In genomic region chr19:45799526-45799925, GRCh38 we compare ENCODE assay signal across 7 cellular contexts. TPM values are rescaled to one million over a fixed set of nuclear protein-coding genes. Genes with fewer than 3 reads are reported as not detected.
DNase-seq lines count a peak whose midpoint lies in the region; ATAC-seq and TF ChIP-seq lines count a peak whose summit lies in the region.
"Not testable (repeated sequence)": the region's sequence is repeated elsewhere in the genome, so short reads cannot be mapped to it uniquely, and the experiment has no call there.
"Had no signal": no experiment of that assay in that cellular context is flagged by ENCODE, and none has a peak within 500 bp of the region (broad histone marks: within the 10 kb centered on the region; RNA-seq: fewer than 3 reads in every experiment).

No MANE protein-coding gene starts in this region.

- TF ChIP-seq POLR2A in prostate gland (IDR thresholded peaks at IDR 0.05): not testable (repeated sequence)

- not testable (repeated sequence) for H3K9me2 ChIP-seq in PC-3 (replicated peaks; ENCODE audit: low read length)

- not testable (repeated sequence) for H3K79me2 ChIP-seq in PC-3 (ENCODE audit: low read length)

- H3K27me3 ChIP-seq in BLaER1; PC-3 (ENCODE audit: low read length); prostate gland (replicated peaks; ENCODE audit: insufficient read depth): not testable (repeated sequence)

- H3K4me1 ChIP-seq in BLaER1: peaks cover 34% of the 10 kb centered on the region
- H3K4me1 ChIP-seq in PC-3 (ENCODE audit: insufficient read depth, low read length); prostate gland (replicated peaks): not testable (repeated sequence)

- H4K20me1 ChIP-seq in BLaER1: peaks cover 14% of the 10 kb centered on the region
- H4K20me1 ChIP-seq in PC-3 (ENCODE audit: low read length): not testable (repeated sequence)

- not testable (repeated sequence) for H3K9me3 ChIP-seq in BLaER1; PC-3 (ENCODE audit: low read length); prostate gland

- not testable (repeated sequence) for H3K4me3 ChIP-seq in BLaER1; PC-3 (ENCODE audit: low read length); epithelial cell of esophagus (ENCODE audit: low read length); prostate gland

- POLR2A ChIA-PET in PC-3 (lab: Charles Lee; ENCODE audit: unreplicated experiment): interaction anchor here (0.6 to 0.7 kb wide), 2 partner anchors 30 to 63 kb away, joined by 3 to 5 read pairs; partner anchors contain the start of gene SIX5

- 48% methylated on average over 5 of the region's 5 CpGs for WGBS in prostate gland

- H3K36me3 ChIP-seq in BLaER1; PC-3 (ENCODE audit: low read depth, low read length); prostate gland: not testable (repeated sequence)

- CTCF ChIA-PET in PC-3 (lab: Charles Lee): interaction anchor here (0.6 to 1.8 kb wide), 4 partner anchors 10 to 686 kb away, joined by 3 to 18 read pairs (median 11); partner anchors contain the start of genes DMPK and SIX5

- not testable (repeated sequence) for H3K27ac ChIP-seq in BLaER1; PC-3 (ENCODE audit: low read length)
- H3K27ac ChIP-seq in prostate gland: peak overlapping the region; percentile 2 to 11

- H3K4me2 ChIP-seq in BLaER1 (peak overlapping the region; percentile 80), PC-3 (ENCODE audit: low read length) (peak overlapping the region; percentile 47; the same call in 1 of the 2 replicates)

- not testable (repeated sequence) for H2AFZ ChIP-seq in PC-3 (ENCODE audit: low read length)

- BruUV-seq in PC-3 (replicated peaks; lab: Mats Ljungman, UMichigan): not testable (repeated sequence)

- not testable (repeated sequence) for H3F3A ChIP-seq in PC-3 (ENCODE audit: low read length, unreplicated experiment)

- not testable (repeated sequence) for DNase-seq in PC-3; prostate gland (ENCODE audit: low spot score)
- DNase-seq in epithelial cell of esophagus (ENCODE audit: low read depth): peak; percentile 39

- 0 out of 2 replicates have a peak, but pooled peaks have one; percentile 11 for ATAC-seq in PC-3

- intact Hi-C loops in PC-3 (cut with micrococcal nuclease): loop anchor here (1.0 kb wide), 2 partner anchors 18 to 29 kb away; no protein-coding TSS in a partner anchor
- intact Hi-C loops in prostate gland (cut with DNase I): loop anchor here (5.0 kb wide), 1 partner anchor 82 kb away; no protein-coding TSS in a partner anchor

- peak overlapping the region; percentile 32; the same call in 1 of the 2 replicates for H3K9ac ChIP-seq in BLaER1
- H3K9ac ChIP-seq in PC-3 (ENCODE audit: low read length): not testable (repeated sequence)

- TF ChIP-seq CTCF in PC-3 (conservative IDR thresholded peaks at IDR 0.05; ENCODE audit: low read depth, low read length); epithelial cell of esophagus (IDR thresholded peaks at IDR 0.05; ENCODE audit: insufficient read depth, low read depth, low read length, missing control alignments); prostate gland (IDR thresholded peaks at IDR 0.05): not testable (repeated sequence)

RNA-seq across cellular contexts. Expression of gene DMWD, which starts 6.9 kb away (rescaled TPM):
- total RNA-seq in PC-3 (2014; rRNA removed): 34.9 and 50.3 TPM in 2 replicates
- total RNA-seq in prostate gland: 10 to 100 TPM; 35.5 to 96.7 TPM

RNA-seq across cellular contexts. Expression of gene RSPH6A, which starts 15.6 kb away (rescaled TPM):
- total RNA-seq in PC-3 (2014; rRNA removed): 0.12 TPM in 1 of 2 replicates, not detected in the other
- total RNA-seq in prostate gland: 1 to 10 TPM in 1 of 2 donors, under 1 TPM in 1; 0.50 to 5.2 TPM
- total RNA-seq: cerebellum, G401, left cardiac atrium had no signal

RNA-seq across cellular contexts. Expression of gene DMPK, which starts 17.2 kb away (rescaled TPM):
- total RNA-seq in PC-3 (2014; rRNA removed) (18.3 and 18.9 TPM in 2 replicates), prostate gland (10 to 100 TPM; 52.8 to 88.2 TPM)

RNA-seq across cellular contexts. Expression of gene SIX5, which starts 30.5 kb away (rescaled TPM):
- 9.3 and 13.6 TPM in 2 replicates for total RNA-seq in PC-3 (2014; rRNA removed)
- 10 to 100 TPM; 33.7 to 37.5 TPM for total RNA-seq in prostate gland
